Comparison of ENCODE assay signal across 8 cellular contexts in genomic region chr14:74257078-74257987, GRCh38. TPM values are rescaled to one million over a fixed set of nuclear protein-coding genes. Genes with fewer than 3 reads are reported as not detected.
DNase-seq lines count a peak whose midpoint lies in the region.

No MANE protein-coding gene starts in this region.

- DNase-seq in COLO668 (lab: John Stamatoyannopoulos, UW; ENCODE audit: unreplicated experiment) (peak; percentile 67), HCEC 1CT (peak; percentile 9), NCI-H2081 (lab: John Stamatoyannopoulos, UW) (peak; percentile 36), dermis blood vessel endothelial cell (peak; percentile 57), lung microvascular endothelial cell (ENCODE audit: low read depth in 2 of 2) (peak; percentile 33 to 51), NCI-H1048 (lab: John Stamatoyannopoulos, UW) (no peak)
- DNase-seq in activated CD4-positive, alpha-beta T cell treated with anti-CD3 and anti-CD28 coated beads for 48 hours, result peak; percentile 72
- peak; percentile 29 to 47 (median 34) for DNase-seq in stimulated activated CD4-positive, alpha-beta T cell treated with anti-CD3 and anti-CD28 coated beads, TNF-alpha, amount 100 ng/mL, for 4 hours (ENCODE audit: low read depth in 3 of 3)

RNA-seq across cellular contexts. Expression of gene VSX2, which starts 18.1 kb away (rescaled TPM):
- total RNA-seq in dermis blood vessel endothelial cell, result not detected in 2 replicates
- total RNA-seq in lung microvascular endothelial cell, result not detected in 2 replicates

RNA-seq across cellular contexts. Expression of gene ABCD4, which starts 45.4 kb away (rescaled TPM):
- total RNA-seq in dermis blood vessel endothelial cell (68.3 and 69.4 TPM in 2 replicates), lung microvascular endothelial cell (32.5 and 51.2 TPM in 2 replicates)
